In genomic region chr12:12901158-12901791, GRCh38 we compare ENCODE assay signal across 10 cellular contexts. TPM values are rescaled to one million over a fixed set of nuclear protein-coding genes. Genes with fewer than 3 reads are reported as not detected.
A peak's percentile ranks its signal among the peaks of the same experiment; 100 is the strongest.
DNase-seq lines count a peak whose midpoint lies in the region; ATAC-seq and TF ChIP-seq lines count a peak whose summit lies in the region.
"Had no signal": no experiment of that assay in that cellular context is flagged by ENCODE, and none has a peak within 500 bp of the region (broad histone marks: within the 10 kb centered on the region; RNA-seq: fewer than 3 reads in every experiment).

No MANE protein-coding gene starts in this region.

- H3K4me1 ChIP-seq in PC-3 (ENCODE audit: insufficient read depth, low read length) = peaks cover 75% of the 10 kb centered on the region
- peaks cover 7 to 23% (median 12%) of the 10 kb centered on the region in 4 donors for H3K4me1 ChIP-seq in esophagus muscularis mucosa
- H3K4me1 ChIP-seq in trophoblast cell (ENCODE audit: control insufficient read depth in 1 of 2, insufficient read depth in 2 of 2, low read length in 2 of 2) = peaks cover 0 to 9% of the 10 kb centered on the region in 2 experiments

- peaks cover 81% of the 10 kb centered on the region for H4K20me1 ChIP-seq in PC-3 (ENCODE audit: low read length)

- TF ChIP-seq CTCF in PC-3 (conservative IDR thresholded peaks at IDR 0.05; ENCODE audit: low read depth, low read length) = no peak
- TF ChIP-seq CTCF in esophagus muscularis mucosa (IDR thresholded peaks at IDR 0.05) = no peak
- TF ChIP-seq CTCF in nephron progenitor cell (IDR thresholded peaks at IDR 0.05) = no peak

- peak; percentile 98 for DNase-seq in ELR (ENCODE audit: low read depth)
- DNase-seq in PC-3 = peak; percentile 80
- no peak for DNase-seq in esophagus muscularis mucosa (ENCODE audit: extremely low spot score)
- peak; percentile 80 to 81 for DNase-seq in trophoblast cell
- DNase-seq in NCI-H2081 treated with DMSO at 0.1 percent for 48 hours (lab: John Stamatoyannopoulos, UW) = no peak
- no peak for DNase-seq in activated CD4-positive, CD25-positive, alpha-beta regulatory T cell (lab: John Stamatoyannopoulos, UW)
- no peak for DNase-seq in nephron progenitor cell

- POLR2A ChIA-PET in PC-3 (lab: Charles Lee; ENCODE audit: unreplicated experiment) = no interaction called here

- TF ChIP-seq EP300 in esophagus muscularis mucosa (IDR thresholded peaks at IDR 0.05) = no peak

- no peaks in the 10 kb centered on the region for H3K36me3 Mint-ChIP-seq in nephron progenitor cell (ENCODE audit: low read depth)
- H3K36me3 Mint-ChIP-seq: activated naive CD8-positive, alpha-beta T cell had no signal

- peak overlapping the region; percentile 83 for H3K27ac ChIP-seq in PC-3 (ENCODE audit: low read length)
- H3K27ac ChIP-seq in esophagus muscularis mucosa (replicated peaks in 1 of 4) = peak overlapping the region; percentile 40 to 76 (median 69)
- H3K27ac ChIP-seq in trophoblast cell (ENCODE audit: low read depth, low read length) = no peak overlapping the region

- H4K8ac ChIP-seq in trophoblast cell (ENCODE audit: low read depth, low read length) = no peak overlapping the region

- H3K4me2 ChIP-seq in PC-3 (ENCODE audit: low read length) (peak overlapping the region; percentile 61), trophoblast cell (ENCODE audit: low read length) (no peak overlapping the region)

- TF ChIP-seq POLR2A in esophagus muscularis mucosa (IDR thresholded peaks at IDR 0.05; ENCODE audit: low read depth) = no peak

- H3K4me3 ChIP-seq in PC-3 (ENCODE audit: low read length) (peak overlapping the region; percentile 28; the same call in 1 of the 2 replicates), esophagus muscularis mucosa (no peak overlapping the region), trophoblast cell (ENCODE audit: low read depth, low read length) (no peak overlapping the region)

- H3K9me2 ChIP-seq in PC-3 (replicated peaks; ENCODE audit: low read length) = no peaks in the 10 kb centered on the region

- H3K9ac ChIP-seq in PC-3 (ENCODE audit: low read length) (peak overlapping the region; percentile 43; the same call in 1 of the 2 replicates), trophoblast cell (ENCODE audit: low read length) (no peak overlapping the region)

- no peaks in the 10 kb centered on the region for H3K9me3 ChIP-seq in PC-3 (ENCODE audit: low read length)
- H3K9me3 ChIP-seq in esophagus muscularis mucosa = no peaks in the 10 kb centered on the region
- no peaks in the 10 kb centered on the region for H3K9me3 ChIP-seq in trophoblast cell (ENCODE audit: insufficient read depth, low read depth, low read length)

- no peaks in the 10 kb centered on the region for H3K79me1 ChIP-seq in trophoblast cell (ENCODE audit: low read length)

- H3K36me3 ChIP-seq in PC-3 (ENCODE audit: low read depth, low read length) (peaks cover 51% of the 10 kb centered on the region), esophagus muscularis mucosa (no peaks in the 10 kb centered on the region), trophoblast cell (ENCODE audit: control insufficient read depth in 1 of 2, insufficient read depth in 2 of 2, low read length in 2 of 2) (peaks cover 0 to 3% of the 10 kb centered on the region in 2 experiments)

- no peak overlapping the region for H3K18ac ChIP-seq in trophoblast cell (ENCODE audit: low read length)

- no peak overlapping the region for H3K4ac ChIP-seq in trophoblast cell (ENCODE audit: low read depth, low read length)

- intact Hi-C loops in PC-3 (cut with micrococcal nuclease) = no loop called here
- intact Hi-C loops in esophagus muscularis mucosa (cut with DNase I) = no loop called here

- TSS peak; percentile 49 for BruUV-seq in PC-3 (replicated peaks; lab: Mats Ljungman, UMichigan)

- H3K27ac Mint-ChIP-seq in nephron progenitor cell = no peak overlapping the region
- H3K27ac Mint-ChIP-seq: activated naive CD8-positive, alpha-beta T cell had no signal

- H3K79me2 ChIP-seq in PC-3 (ENCODE audit: low read length) (peaks cover 100% of the 10 kb centered on the region), trophoblast cell (ENCODE audit: control insufficient read depth, insufficient read depth, low read length, poor library complexity) (peaks cover 2% of the 10 kb centered on the region)

- H2BK5ac ChIP-seq in trophoblast cell (ENCODE audit: low read depth, low read length, poor library complexity) = no peak overlapping the region

- H3K23ac ChIP-seq in trophoblast cell (ENCODE audit: low read length) = no peak overlapping the region

- H3K4me3 Mint-ChIP-seq in nephron progenitor cell = no peak overlapping the region
- H3K4me3 Mint-ChIP-seq: activated naive CD8-positive, alpha-beta T cell; nephron had no signal

- H4K91ac ChIP-seq in trophoblast cell (ENCODE audit: low read depth, low read length) = no peak overlapping the region

- ATAC-seq in PC-3 = peak; percentile 47
- ATAC-seq in HG02885 (IDR thresholded peaks at IDR 0.05; ENCODE audit: poor library complexity, unreplicated experiment) = no peak

- H3K9me3 Mint-ChIP-seq in nephron progenitor cell = no peaks in the 10 kb centered on the region
- H3K9me3 Mint-ChIP-seq: nephron had no signal

- peaks cover 20% of the 10 kb centered on the region for H3F3A ChIP-seq in PC-3 (ENCODE audit: low read length, unreplicated experiment)

- H3K27me3 Mint-ChIP-seq in nephron progenitor cell (ENCODE audit: low read depth, poor library complexity) = peaks cover 49% of the 10 kb centered on the region

- peaks cover 23% of the 10 kb centered on the region for H3K4me1 Mint-ChIP-seq in nephron progenitor cell

- H3K27me3 ChIP-seq in PC-3 (ENCODE audit: low read length) (no peaks in the 10 kb centered on the region), esophagus muscularis mucosa (no peaks in the 10 kb centered on the region), trophoblast cell (ENCODE audit: insufficient read depth, low read length) (no peaks in the 10 kb centered on the region)

- H2AK5ac ChIP-seq in trophoblast cell (ENCODE audit: low read length) = no peak overlapping the region

- no peak overlapping the region for H3K14ac ChIP-seq in trophoblast cell (ENCODE audit: low read length)

- H2BK12ac ChIP-seq in trophoblast cell (ENCODE audit: low read length) = no peak overlapping the region

- no peak overlapping the region for H2AFZ ChIP-seq in PC-3 (ENCODE audit: low read length)
- H2AFZ ChIP-seq in trophoblast cell (ENCODE audit: insufficient read depth, low read length, poor library complexity) = no peak overlapping the region

- CTCF ChIA-PET in PC-3 (lab: Charles Lee) = interaction anchor here (0.7 to 0.9 kb wide), 2 partner anchors 112 to 305 kb away, joined by 5 to 6 read pairs; no protein-coding TSS in a partner anchor

- no peak overlapping the region for H4K12ac ChIP-seq in trophoblast cell (ENCODE audit: low read depth, low read length)

- 89% methylated on average over 9 of the region's 10 CpGs for WGBS in esophagus muscularis mucosa
- WGBS in trophoblast cell (ENCODE audit: extremely low coverage, insufficient coverage, insufficient read length) = no CpG with 5 or more reads among the region's 10 CpGs

- no peak overlapping the region for H2BK120ac ChIP-seq in trophoblast cell (ENCODE audit: insufficient read depth, low read length, poor library complexity)

RNA-seq across cellular contexts. Expression of gene GPRC5A, which starts 9.9 kb away (rescaled TPM):
- total RNA-seq in PC-3 (2014; rRNA removed) = 140 and 144 TPM in 2 replicates
- 10 to 100 TPM in 1 of 4 donors, 1 to 10 TPM in 3; 2.9 to 30.0 (median 3.8) TPM for total RNA-seq in esophagus muscularis mucosa
- 44.7 and 55.0 TPM in 2 replicates for polyA plus RNA-seq in trophoblast cell (2013)

RNA-seq across cellular contexts. Expression of gene GPRC5D, which starts 50.7 kb away (rescaled TPM):
- total RNA-seq in PC-3 (2014; rRNA removed) (not detected in 2 replicates), esophagus muscularis mucosa (under 1 TPM in 1 of 4 donors, not detected in 3; 0.84 TPM)
- polyA plus RNA-seq in trophoblast cell (2013) = not detected in 2 replicates

Comparison
In these comparisons a context has a peak if more than half of its experiments do, and no peak if none do; other contexts are left out.
1. DNase-seq: peak in ELR (single experiment), PC-3 (single experiment) and trophoblast cell (2 of 2); none in esophagus muscularis mucosa (single experiment), NCI-H2081 treated with DMSO at 0.1 percent for 48 hours (single experiment), activated CD4-positive, CD25-positive, alpha-beta regulatory T cell (0 of 4) and nephron progenitor cell (single experiment).